ENCODE assay signal across 8 cellular contexts in genomic region chr12:54358945-54359761, GRCh38. TPM values are rescaled to one million over a fixed set of nuclear protein-coding genes. Genes with fewer than 3 reads are reported as not detected.
DNase-seq lines count a peak whose midpoint lies in the region; TF ChIP-seq lines count a peak whose summit lies in the region.

No MANE protein-coding gene starts in this region.

- H3K27ac Mint-ChIP-seq in neural crest cell (ENCODE audit: unreplicated experiment), result no peak overlapping the region

- DNase-seq in ELF-1 (ENCODE audit: low read depth, low spot score) (peak; percentile 99), H7 (peak; percentile 97), RWPE1 (ENCODE audit: low spot score) (peak; percentile 99), foreskin fibroblast (peak; percentile 99), neural crest cell (ENCODE audit: low read depth, low spot score) (peak; percentile 87), stomach (peak; percentile 95)
- DNase-seq in activated T-helper 9 cell treated with anti-CD3 and anti-CD28 coated beads, Interleukin-2, amount 50 U/mL, for 16 hours (ENCODE audit: low read depth), result peak; percentile 83

- no peaks in the 10 kb centered on the region for H3K36me3 ChIP-seq in H7 (replicated peaks; ENCODE audit: control insufficient read depth, insufficient read depth, low read length)
- H3K36me3 ChIP-seq in Loucy (ENCODE audit: insufficient read depth, low read length), result no peaks in the 10 kb centered on the region
- no peaks in the 10 kb centered on the region for H3K36me3 ChIP-seq in stomach

- TF ChIP-seq CTCF in Loucy (conservative IDR thresholded peaks at IDR 0.05; ENCODE audit: low read length), result no peak
- TF ChIP-seq CTCF in RWPE1 (conservative IDR thresholded peaks at IDR 0.05; ENCODE audit: low read depth), result no peak
- no peak for TF ChIP-seq CTCF in foreskin fibroblast (IDR thresholded peaks at IDR 0.05; ENCODE audit: low read depth, low read length)
- no peak for TF ChIP-seq CTCF in neural crest cell (conservative IDR thresholded peaks at IDR 0.05)
- TF ChIP-seq CTCF in stomach (IDR thresholded peaks at IDR 0.05), result peak in 1 of 7 experiments; percentile 39

- CTCF ChIA-PET in RWPE1 (lab: Yijun Ruan, JAX), result interaction anchor here (0.5 to 1.5 kb wide), 3 partner anchors 9 to 139 kb away, joined by 3 to 4 read pairs (median 4); no protein-coding TSS in a partner anchor

- H3K4me1 Mint-ChIP-seq in neural crest cell, result no peaks in the 10 kb centered on the region

- H3K4me2 ChIP-seq in Loucy (ENCODE audit: low read depth, low read length, poor library complexity, severe bottlenecking), result peak overlapping the region; percentile 93

- H3F3A ChIP-seq in Loucy (ENCODE audit: low read depth), result 0 out of 2 replicates have a peak, but pooled peaks cover 2% of the 10 kb centered on the region

- H3K4me1 ChIP-seq in Loucy (ENCODE audit: insufficient read depth, low read length, poor library complexity, severe bottlenecking), result peaks cover 38% of the 10 kb centered on the region
- H3K4me1 ChIP-seq in stomach, result peaks cover 18 to 53% (median 36%) of the 10 kb centered on the region in 4 donors

- H2AFZ ChIP-seq in Loucy (ENCODE audit: low read length), result peak overlapping the region; percentile 90

- intact Hi-C loops in stomach (cut with DNase I; ENCODE audit: low total_unique reads), result no loop called here

- 1 to 2% (median 1%) methylated on average over 35 to 40 of the region's 40 CpGs for WGBS in stomach, 5 donors

- no peaks in the 10 kb centered on the region for H3K9me2 ChIP-seq in Loucy (replicated peaks; ENCODE audit: low read depth, low read length)

- POLR2A ChIA-PET in RWPE1 (lab: Yijun Ruan, JAX; ENCODE audit: low non-redundant PET), result interaction anchor here (0.6 to 1.2 kb wide), 4 partner anchors 15 to 870 kb away, joined by 3 to 8 read pairs (median 6); partner anchors contain the start of genes CBX5, COPZ1 and HNRNPA1

- TF ChIP-seq POLR2A in stomach (IDR thresholded peaks at IDR 0.05), result no peak

- TF ChIP-seq EP300 in stomach (IDR thresholded peaks at IDR 0.05), result no peak

- H3K9ac ChIP-seq in Loucy (ENCODE audit: low read depth, low read length, poor library complexity, severe bottlenecking), result peak overlapping the region; percentile 96

- no peaks in the 10 kb centered on the region for H3K9me3 ChIP-seq in Loucy (ENCODE audit: insufficient read depth, low read depth, low read length)
- no peaks in the 10 kb centered on the region for H3K9me3 ChIP-seq in stomach

- H3K9me3 Mint-ChIP-seq in neural crest cell, result no peaks in the 10 kb centered on the region

- H3K27me3 ChIP-seq in H7 (ENCODE audit: control insufficient read depth, insufficient read depth, low read length) (no peaks in the 10 kb centered on the region), Loucy (ENCODE audit: insufficient read depth, low read length, poor library complexity, severe bottlenecking) (no peaks in the 10 kb centered on the region), stomach (no peaks in the 10 kb centered on the region)

- H3K4me3 Mint-ChIP-seq in neural crest cell, result no peak overlapping the region

- H3K4me3 ChIP-seq in H7 (ENCODE audit: insufficient read depth, low read depth, low read length), result peak overlapping the region; percentile 61
- H3K4me3 ChIP-seq in Loucy (ENCODE audit: low read length, poor library complexity, severe bottlenecking), result peak overlapping the region; percentile 87
- H3K4me3 ChIP-seq in foreskin fibroblast (ENCODE audit: low read depth in 1 of 2, low read length in 2 of 2), result peak overlapping the region; percentile 55 to 58
- peak overlapping the region; percentile 61 to 74 (median 63) for H3K4me3 ChIP-seq in stomach

- no peaks in the 10 kb centered on the region for H3K27me3 Mint-ChIP-seq in neural crest cell (ENCODE audit: low read depth)

- H3K27ac ChIP-seq in RWPE1 (peak overlapping the region; percentile 95), stomach (peak overlapping the region; percentile 65 to 92 (median 84))

- H3K79me2 ChIP-seq in Loucy (ENCODE audit: insufficient read depth, low read length), result peaks cover 9% of the 10 kb centered on the region; the same call in 1 of the 2 replicates

- H3K36me3 Mint-ChIP-seq in neural crest cell (ENCODE audit: low read depth), result no peaks in the 10 kb centered on the region

- H4K20me1 ChIP-seq in Loucy (ENCODE audit: insufficient read depth, low read length, poor library complexity, severe bottlenecking), result no peaks in the 10 kb centered on the region

RNA-seq across cellular contexts. Expression of gene GPR84, which starts 5.1 kb away (rescaled TPM):
- not detected in 2 replicates for total RNA-seq in H7 (2014; rRNA removed; shearing (Covaris generic))
- total RNA-seq in neural crest cell (not detected in 2 replicates), stomach (not detected)
- 1 to 10 TPM in 1 of 3 donors, under 1 TPM in 2; 0.46 to 1.4 (median 0.50) TPM for polyA plus RNA-seq in stomach

RNA-seq across cellular contexts. Expression of gene ZNF385A, which starts 25.4 kb away (rescaled TPM):
- 2.7 and 3.5 TPM in 2 replicates for total RNA-seq in H7 (2014; rRNA removed; shearing (Covaris generic))
- total RNA-seq in neural crest cell, result 20.3 and 20.8 TPM in 2 replicates
- 10 to 100 TPM in 1 of 5 donors, 1 to 10 TPM in 4; 1.2 to 35.7 (median 2.6) TPM for total RNA-seq in stomach
- polyA plus RNA-seq in stomach, result 10 to 100 TPM; 16.9 to 35.1 (median 17.6) TPM

RNA-seq across cellular contexts. Expression of gene COPZ1, which starts 34.2 kb away (rescaled TPM):
- total RNA-seq in H7 (2014; rRNA removed; shearing (Covaris generic)), result 117 and 121 TPM in 2 replicates
- total RNA-seq in neural crest cell (148 and 160 TPM in 2 replicates), stomach (10 to 100 TPM; 14.6 to 91.6 (median 42.4) TPM)
- 100 to 1,000 TPM in 2 of 3 donors, 10 to 100 TPM in 1; 92.4 to 133 (median 108) TPM for polyA plus RNA-seq in stomach

RNA-seq across cellular contexts. Expression of gene NFE2, which starts 58.3 kb away (rescaled TPM):
- total RNA-seq in H7 (2014; rRNA removed; shearing (Covaris generic)), result 2.2 and 2.9 TPM in 2 replicates
- 0.32 TPM in 1 of 2 replicates, not detected in the other for total RNA-seq in neural crest cell
- total RNA-seq in stomach, result 1 to 10 TPM in 1 of 5 donors, under 1 TPM in 1, not detected in 3; 0.37 to 2.0 TPM
- polyA plus RNA-seq in stomach, result under 1 TPM in 2 of 3 donors, not detected in 1; 0.20 to 1.00 TPM

RNA-seq across cellular contexts. Expression of gene ITGA5, which starts 59.9 kb away (rescaled TPM):
- 38.4 and 50.6 TPM in 2 replicates for total RNA-seq in H7 (2014; rRNA removed; shearing (Covaris generic))
- total RNA-seq in neural crest cell (20.1 and 22.0 TPM in 2 replicates), stomach (100 to 1,000 TPM in 2 of 5 donors, 10 to 100 TPM in 3; 53.7 to 182 (median 88.8) TPM)
- polyA plus RNA-seq in stomach, result 100 to 1,000 TPM in 1 of 3 donors, 10 to 100 TPM in 2; 29.3 to 102 (median 33.2) TPM

Comparison
In these comparisons a context has a peak if more than half of its experiments do, and no peak if none do; other contexts are left out.
1. Peak in every context shown above with its lines: DNase-seq, H3K4me3 ChIP-seq and H3K27ac ChIP-seq.